22 cellular contexts compared by ENCODE assay signal in genomic region chr6:5663739-5664138, GRCh38.
A peak's percentile ranks its signal among the peaks of the same experiment; 100 is the strongest.
DNase-seq lines count a peak whose midpoint lies in the region; ATAC-seq and TF ChIP-seq lines count a peak whose summit lies in the region.
"Had no signal": no experiment of that assay in that cellular context is flagged by ENCODE, and none has a peak within 500 bp of the region (broad histone marks: within the 10 kb centered on the region; RNA-seq: fewer than 3 reads in every experiment).

No MANE protein-coding gene starts in this region.

- peaks cover 2% of the 10 kb centered on the region for H3K79me1 ChIP-seq in trophoblast cell (ENCODE audit: low read length)

- H2AFZ ChIP-seq in OCI-LY1 (ENCODE audit: low read length) = no peak overlapping the region
- H2AFZ ChIP-seq in trophoblast cell (ENCODE audit: insufficient read depth, low read length, poor library complexity) = no peak overlapping the region
- H2AFZ ChIP-seq: GM23338 had no signal

- H3K14ac ChIP-seq in trophoblast cell (ENCODE audit: low read length) = no peak overlapping the region

- H3K4me2 ChIP-seq in OCI-LY1 (ENCODE audit: low read length) (no peak overlapping the region; the same call in 1 of the 2 replicates), trophoblast cell (ENCODE audit: low read length) (no peak overlapping the region)
- H3K4me2 ChIP-seq: GM23338 had no signal

- peaks cover 15 to 62% (median 40%) of the 10 kb centered on the region in 4 donors for H3K4me1 Mint-ChIP-seq in CD4-positive, CD25-positive, alpha-beta regulatory T cell
- H3K4me1 Mint-ChIP-seq in brain = peaks cover 49% of the 10 kb centered on the region

- no peak overlapping the region for H4K8ac ChIP-seq in trophoblast cell (ENCODE audit: low read depth, low read length)

- no peaks in the 10 kb centered on the region for H3K9me3 ChIP-seq in CD4-positive, CD25-positive, alpha-beta regulatory T cell (ENCODE audit: control insufficient read depth in 2 of 2, low read length in 2 of 2)
- H3K9me3 ChIP-seq in OCI-LY1 (ENCODE audit: low read length) = no peaks in the 10 kb centered on the region
- H3K9me3 ChIP-seq in trophoblast cell (ENCODE audit: insufficient read depth, low read depth, low read length) = no peaks in the 10 kb centered on the region
- H3K9me3 ChIP-seq: BLaER1, HAP-1, Peyer's patch had no signal

- no peaks in the 10 kb centered on the region for H3K27me3 Mint-ChIP-seq in CD4-positive, CD25-positive, alpha-beta regulatory T cell
- no peaks in the 10 kb centered on the region for H3K27me3 Mint-ChIP-seq in brain
- H3K27me3 Mint-ChIP-seq: CD8-positive, alpha-beta memory T cell had no signal

- no peaks in the 10 kb centered on the region for H4K20me1 ChIP-seq in OCI-LY1 (ENCODE audit: insufficient read depth, low read length)
- H4K20me1 ChIP-seq: BLaER1 had no signal

- no peak overlapping the region for H2AK5ac ChIP-seq in trophoblast cell (ENCODE audit: low read length)

- DNase-seq in CD4-positive, CD25-positive, alpha-beta regulatory T cell = no peak
- no peak for DNase-seq in trophoblast cell
- no peak for DNase-seq in COR-L47 (lab: John Stamatoyannopoulos, UW)
- no peak for DNase-seq in KBM-7
- DNase-seq: CD8-positive, alpha-beta memory T cell; KG1; NCI-H1092 treated with DMSO at 0.1 percent for 48 hours; NCI-H1436 treated with DMSO at 0.1 percent for 48 hours; NCI-H1930; NCI-H2227 treated with DMSO at 0.1 percent for 48 hours; NCI-H510A treated with DMSO at 0.1 percent for 48 hours; NCI-H748 treated with DMSO at 0.1 percent for 48 hours; NK-92 treated with Interleukin-12 subunit alpha and Interleukin-12 subunit beta, amount 100 ng/mL, for 24 hours; Peyer's patch had no signal

- no peak overlapping the region for H3K23ac ChIP-seq in trophoblast cell (ENCODE audit: low read length)

- H3K18ac ChIP-seq in trophoblast cell (ENCODE audit: low read length) = no peak overlapping the region

- WGBS in trophoblast cell (ENCODE audit: extremely low coverage, insufficient coverage, insufficient read length) = no CpG with 5 or more reads among the region's 2 CpGs

- no peaks in the 10 kb centered on the region for H3F3A ChIP-seq in OCI-LY1 (ENCODE audit: insufficient read depth, low read length)

- no peaks in the 10 kb centered on the region for H3K27me3 ChIP-seq in CD4-positive, CD25-positive, alpha-beta regulatory T cell (ENCODE audit: control insufficient read depth, insufficient read depth, low read length)
- H3K27me3 ChIP-seq in OCI-LY1 (ENCODE audit: insufficient read depth, low read length) = no peaks in the 10 kb centered on the region
- no peaks in the 10 kb centered on the region for H3K27me3 ChIP-seq in trophoblast cell (ENCODE audit: insufficient read depth, low read length)
- H3K27me3 ChIP-seq: BLaER1, Peyer's patch had no signal

- no peak overlapping the region for H4K12ac ChIP-seq in trophoblast cell (ENCODE audit: low read depth, low read length)

- peaks cover 5% of the 10 kb centered on the region for H3K36me3 Mint-ChIP-seq in CD4-positive, CD25-positive, alpha-beta regulatory T cell
- H3K36me3 Mint-ChIP-seq in brain = no peaks in the 10 kb centered on the region

- H3K27ac Mint-ChIP-seq in CD4-positive, CD25-positive, alpha-beta regulatory T cell = peak overlapping the region; percentile 76 to 98 (median 77)
- H3K27ac Mint-ChIP-seq in brain = peak overlapping the region; percentile 11 to 91 (median 79)
- H3K27ac Mint-ChIP-seq: CD8-positive, alpha-beta memory T cell; GM23338 had no signal

- peaks cover 0 to 1% (median 0%) of the 10 kb centered on the region in 7 donors for H3K9me3 Mint-ChIP-seq in CD4-positive, CD25-positive, alpha-beta regulatory T cell
- H3K9me3 Mint-ChIP-seq in brain = no peaks in the 10 kb centered on the region
- H3K9me3 Mint-ChIP-seq: CD8-positive, alpha-beta memory T cell; GM23338 had no signal

- H3K4me1 ChIP-seq in CD4-positive, CD25-positive, alpha-beta regulatory T cell (ENCODE audit: control insufficient read depth, insufficient read depth, low read length, poor library complexity, severe bottlenecking) = peaks cover 19% of the 10 kb centered on the region
- peaks cover 62% of the 10 kb centered on the region for H3K4me1 ChIP-seq in OCI-LY1 (ENCODE audit: insufficient read depth, low read length, severe bottlenecking)
- H3K4me1 ChIP-seq in trophoblast cell (ENCODE audit: control insufficient read depth in 1 of 2, insufficient read depth in 2 of 2, low read length in 2 of 2) = peaks cover 6 to 7% of the 10 kb centered on the region in 2 experiments
- H3K4me1 ChIP-seq: HAP-1, Peyer's patch had no signal

- H3K79me2 ChIP-seq in OCI-LY1 (ENCODE audit: insufficient read depth, low read length) (no peaks in the 10 kb centered on the region), trophoblast cell (ENCODE audit: control insufficient read depth, insufficient read depth, low read length, poor library complexity) (no peaks in the 10 kb centered on the region)

- no peak overlapping the region for H2BK12ac ChIP-seq in trophoblast cell (ENCODE audit: low read length)

- no peak for ATAC-seq in CD4-positive, CD25-positive, alpha-beta regulatory T cell (ENCODE audit: low read depth in 2 of 2)
- no peak for ATAC-seq in HG02763 (IDR thresholded peaks at IDR 0.05; ENCODE audit: unreplicated experiment)
- ATAC-seq: GM23338, HepG2 had no signal

- no peaks in the 10 kb centered on the region for H3K36me3 ChIP-seq in CD4-positive, CD25-positive, alpha-beta regulatory T cell (ENCODE audit: control insufficient read depth, insufficient read depth, low read length)
- peaks cover 5% of the 10 kb centered on the region; the same call in 1 of the 2 replicates for H3K36me3 ChIP-seq in OCI-LY1 (ENCODE audit: insufficient read depth, low read length)
- no peaks in the 10 kb centered on the region for H3K36me3 ChIP-seq in trophoblast cell (ENCODE audit: control insufficient read depth in 1 of 2, insufficient read depth in 2 of 2, low read length in 2 of 2)
- H3K36me3 ChIP-seq: BLaER1, HAP-1, Peyer's patch had no signal

- no peaks in the 10 kb centered on the region for H3K9me2 ChIP-seq in OCI-LY1 (ENCODE audit: low read depth, low read length)

- no peak overlapping the region for H2BK120ac ChIP-seq in trophoblast cell (ENCODE audit: insufficient read depth, low read length, poor library complexity)

- in situ Hi-C loops in KBM-7 (cut with MboI; ENCODE audit: low pct_unique_long_range_greater_than_20kb, low sequenced_read_pairs) = no loop called here

- no peak overlapping the region for H2BK5ac ChIP-seq in trophoblast cell (ENCODE audit: low read depth, low read length, poor library complexity)

- no peak overlapping the region for H3K4me3 ChIP-seq in CD4-positive, CD25-positive, alpha-beta regulatory T cell (ENCODE audit: low read depth, low read length)
- H3K4me3 ChIP-seq in OCI-LY1 (ENCODE audit: low read depth, low read length, poor library complexity, severe bottlenecking) (no peak overlapping the region), trophoblast cell (ENCODE audit: low read depth, low read length) (no peak overlapping the region)
- H3K4me3 ChIP-seq: BLaER1, GM23338, HAP-1, Peyer's patch had no signal

- no peak overlapping the region for H4K91ac ChIP-seq in trophoblast cell (ENCODE audit: low read depth, low read length)

- no peak overlapping the region for H3K27ac ChIP-seq in CD4-positive, CD25-positive, alpha-beta regulatory T cell (ENCODE audit: insufficient read depth, low read length, poor library complexity, severe bottlenecking)
- H3K27ac ChIP-seq in OCI-LY1 (ENCODE audit: low read depth, low read length, poor library complexity, severe bottlenecking) (peak overlapping the region; percentile 95), trophoblast cell (ENCODE audit: low read depth, low read length) (peak overlapping the region; percentile 18)
- H3K27ac ChIP-seq: BLaER1, HL-60 had no signal

- no peak overlapping the region for H3K4ac ChIP-seq in trophoblast cell (ENCODE audit: low read depth, low read length)

- no peak overlapping the region for H3K4me3 Mint-ChIP-seq in CD4-positive, CD25-positive, alpha-beta regulatory T cell
- H3K4me3 Mint-ChIP-seq in brain = peak overlapping the region in 1 of 5 experiments; percentile 57
- H3K4me3 Mint-ChIP-seq: CD8-positive, alpha-beta memory T cell; GM23338 had no signal

- TF ChIP-seq CTCF in OCI-LY1 (IDR thresholded peaks at IDR 0.05; ENCODE audit: low read length) (no peak), brain (conservative IDR thresholded peaks at IDR 0.05) (no peak)

- H3K9ac ChIP-seq in OCI-LY1 (ENCODE audit: low read length) (peak overlapping the region; percentile 13; the same call in 1 of the 2 replicates), trophoblast cell (ENCODE audit: low read length) (no peak overlapping the region)
- H3K9ac ChIP-seq: BLaER1 had no signal
